In the genomic region with DNA sequence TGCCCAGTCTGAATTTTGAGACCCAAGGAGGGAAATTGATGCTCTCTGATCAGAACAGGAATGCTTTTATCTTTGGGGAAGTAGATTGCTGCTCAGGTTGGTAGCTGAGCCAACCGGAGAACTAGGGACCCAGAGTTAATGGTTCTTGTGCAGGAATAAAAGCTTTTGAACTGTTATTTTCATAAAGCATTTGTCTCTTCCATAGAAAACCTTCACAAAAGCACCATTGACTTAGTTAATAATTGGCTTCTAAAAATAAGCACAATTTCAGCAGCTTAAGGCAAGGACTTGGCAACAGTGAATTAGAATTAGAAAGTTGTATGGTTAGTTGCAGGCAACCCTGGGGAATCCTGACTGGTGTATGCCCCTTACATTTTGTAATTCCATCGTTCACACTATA, we compare ENCODE assay signal across 24 cellular contexts.
"Had no signal": no experiment of that assay in that cellular context is flagged by ENCODE, and none has a peak within 500 bp of the region (broad histone marks: within the 10 kb centered on the region; RNA-seq: fewer than 3 reads in every experiment).

No MANE protein-coding gene starts in this region.

- H3K27me3 ChIP-seq: adrenal gland, MG63 had no signal

- H3K4me3 ChIP-seq: adrenal gland, MG63, SK-N-MC had no signal

- ATAC-seq: activated CD4-positive, alpha-beta T cell treated with anti-CD3 and anti-CD28 coated beads for 36 hours; T-cell had no signal

- H3K27me3 Mint-ChIP-seq: activated CD4-positive, alpha-beta T cell treated with anti-CD3 and anti-CD28 coated beads for 36 hours; activated naive CD8-positive, alpha-beta T cell treated with anti-CD3 and anti-CD28 coated beads, Interleukin-2, amount 10 ng/mL, durations not matched to agents 7 days and 5 days; T-cell had no signal

- DNase-seq: activated CD4-positive, alpha-beta T cell treated with anti-CD3 and anti-CD28 coated beads for 36 hours; activated CD4-positive, alpha-beta T cell treated with anti-CD3 and anti-CD28 coated beads, Interleukin-2, amount 50 U/mL, for 48 hours; activated CD4-positive, CD25-positive, alpha-beta regulatory T cell; activated naive CD4-positive, alpha-beta T cell treated with anti-CD3 and anti-CD28 coated beads, Interleukin-2, amount 50 U/mL, for 16 hours; activated naive CD8-positive, alpha-beta T cell treated with anti-CD3 and anti-CD28 coated beads, Interleukin-2, amount 10 ng/mL, durations not matched to agents 7 days and 5 days; activated T-cell treated with anti-CD3 and anti-CD28 coated beads for 4 hours; adrenal gland; anterior cingulate cortex; central memory CD4-positive, alpha-beta T cell; MG63; MV-4-11; NCI-H1092 treated with DMSO at 0.1 percent for 48 hours; NCI-H1417 treated with DMSO at 0.1 percent for 48 hours; NCI-H1694; NCI-H2029; NCI-H2107; NCI-H2171 treated with DMSO at 0.1 percent for 48 hours; NCI-H446; NCI-H524; T-cell; T-helper 2 cell; T1000 had no signal

- H3K9me3 Mint-ChIP-seq: activated naive CD8-positive, alpha-beta T cell treated with anti-CD3 and anti-CD28 coated beads, Interleukin-2, amount 10 ng/mL, durations not matched to agents 7 days and 5 days; T-cell had no signal

- H3K4me3 Mint-ChIP-seq: activated CD4-positive, alpha-beta T cell treated with anti-CD3 and anti-CD28 coated beads for 36 hours; activated naive CD8-positive, alpha-beta T cell treated with anti-CD3 and anti-CD28 coated beads, Interleukin-2, amount 10 ng/mL, durations not matched to agents 7 days and 5 days; T-cell had no signal

- H3K4me1 ChIP-seq: adrenal gland had no signal

- H3K27ac Mint-ChIP-seq: activated CD4-positive, alpha-beta T cell treated with anti-CD3 and anti-CD28 coated beads for 36 hours; activated naive CD8-positive, alpha-beta T cell treated with anti-CD3 and anti-CD28 coated beads, Interleukin-2, amount 10 ng/mL, durations not matched to agents 7 days and 5 days; T-cell had no signal

- H3K4me1 Mint-ChIP-seq: activated CD4-positive, alpha-beta T cell treated with anti-CD3 and anti-CD28 coated beads for 36 hours; activated naive CD8-positive, alpha-beta T cell treated with anti-CD3 and anti-CD28 coated beads, Interleukin-2, amount 10 ng/mL, durations not matched to agents 7 days and 5 days had no signal

- H3K9me3 ChIP-seq: adrenal gland, MG63 had no signal

- H3K27ac ChIP-seq: adrenal gland, KMS-11, SK-N-MC had no signal
